In the genomic region with DNA sequence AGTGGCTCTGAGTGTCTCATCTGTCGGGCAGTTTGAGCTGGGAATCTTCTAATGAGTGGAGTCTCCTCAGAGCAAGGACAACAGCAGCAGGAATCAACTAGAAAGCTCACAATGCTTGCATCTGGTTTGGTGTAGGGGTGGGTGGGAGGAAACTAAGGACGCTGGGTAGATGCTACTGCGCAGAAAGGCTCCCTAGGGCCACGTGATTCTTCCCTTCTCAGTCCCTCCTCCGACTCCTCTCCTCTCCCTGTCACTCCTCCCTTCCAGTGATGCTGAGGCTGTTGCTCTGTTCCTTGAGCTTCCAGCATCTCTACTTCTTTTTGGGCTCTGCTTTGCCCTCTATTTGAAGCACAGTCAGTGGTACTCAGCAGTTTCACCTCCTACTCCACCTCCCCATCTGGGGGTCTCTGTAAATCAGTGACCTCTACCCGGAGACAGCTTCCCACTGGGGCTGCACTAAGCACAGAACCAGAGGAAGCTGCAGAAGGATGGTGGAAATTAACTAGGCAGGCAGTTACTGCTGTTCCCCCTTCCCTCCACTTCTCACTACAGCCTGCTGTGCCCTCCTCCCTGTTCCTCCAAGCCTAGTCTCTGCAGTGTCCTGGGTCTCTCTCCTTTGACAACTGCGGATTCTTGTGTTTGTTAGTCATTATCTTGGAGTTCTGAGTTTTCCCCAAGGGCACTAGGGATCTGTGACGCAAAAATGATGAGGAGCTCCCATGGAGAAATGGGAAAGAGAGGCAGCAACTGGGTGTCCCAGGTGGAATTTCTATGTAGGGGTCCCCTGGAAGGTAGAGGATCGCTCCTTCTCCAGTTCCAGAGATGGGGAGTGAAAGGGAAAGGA, we compare ENCODE assay signal across 26 cellular contexts. TPM values are rescaled to one million over a fixed set of nuclear protein-coding genes. Genes with fewer than 3 reads are reported as not detected.
DNase-seq lines count a peak whose midpoint lies in the region; ATAC-seq and TF ChIP-seq lines count a peak whose summit lies in the region.
"Had no signal": no experiment of that assay in that cellular context is flagged by ENCODE, and none has a peak within 500 bp of the region (broad histone marks: within the 10 kb centered on the region; RNA-seq: fewer than 3 reads in every experiment).

No MANE protein-coding gene starts in this region.

- H2AFZ ChIP-seq in neural cell (ENCODE audit: low read depth, low read length) = no peak overlapping the region

- TF ChIP-seq EP300 in neural cell (conservative IDR thresholded peaks at IDR 0.05; ENCODE audit: poor library complexity, severe bottlenecking) = no peak

- H3K36me3 Mint-ChIP-seq in brain = peaks cover 2% of the 10 kb centered on the region

- H3K27me3 Mint-ChIP-seq in brain = peaks cover 10% of the 10 kb centered on the region
- H3K27me3 Mint-ChIP-seq: activated naive CD8-positive, alpha-beta T cell; CD4-positive, CD25-positive, alpha-beta regulatory T cell had no signal

- H3K79me2 ChIP-seq in neural cell (replicated peaks; ENCODE audit: insufficient read depth, low read length) = no peaks in the 10 kb centered on the region

- no peaks in the 10 kb centered on the region for H3F3A ChIP-seq in neural cell (ENCODE audit: insufficient read depth, low read length, poor library complexity, severe bottlenecking)

- no peak for TF ChIP-seq RAD21 in neural cell (conservative IDR thresholded peaks at IDR 0.05)

- peak overlapping the region in 4 of 5 experiments; percentile 52 to 76 (median 71) for H3K4me3 Mint-ChIP-seq in brain
- H3K4me3 Mint-ChIP-seq: activated naive CD8-positive, alpha-beta T cell; neural crest cell; stimulated activated naive CD8-positive, alpha-beta T cell treated with anti-CD3 and anti-CD28 coated beads, Interleukin-15, amount 100 ng/mL, for 72 hours had no signal

- peak overlapping the region; percentile 50 for H3K4me3 ChIP-seq in neural cell (ENCODE audit: low read length)
- H3K4me3 ChIP-seq: heart left ventricle, transverse colon had no signal

- peak overlapping the region; percentile 61 for H3K27ac ChIP-seq in neural cell (ENCODE audit: low read length)
- H3K27ac ChIP-seq: heart left ventricle, KMS-11, transverse colon had no signal

- no peaks in the 10 kb centered on the region for H3K36me3 ChIP-seq in neural cell (ENCODE audit: insufficient read depth, low read length)
- H3K36me3 ChIP-seq: heart left ventricle, transverse colon had no signal

- H3K4me1 Mint-ChIP-seq in brain = peaks cover 20% of the 10 kb centered on the region

- H3K9ac ChIP-seq in neural cell (ENCODE audit: low read length) = peak overlapping the region; percentile 50
- H3K9ac ChIP-seq: KMS-11 had no signal

- H3K27ac Mint-ChIP-seq in brain = peak overlapping the region in 3 of 5 experiments; percentile 66 to 94 (median 79)
- H3K27ac Mint-ChIP-seq: activated naive CD8-positive, alpha-beta T cell; activated T-cell treated with anti-CD3 and anti-CD28 coated beads, Interleukin-2, amount 50 U/mL, for 72 hours had no signal

- no peaks in the 10 kb centered on the region for H3K9me3 ChIP-seq in neural cell (ENCODE audit: low read length)
- H3K9me3 ChIP-seq: heart left ventricle, transverse colon had no signal

- H3K9me3 Mint-ChIP-seq in brain = no peaks in the 10 kb centered on the region
- H3K9me3 Mint-ChIP-seq: activated T-cell treated with anti-CD3 and anti-CD28 coated beads, Interleukin-2, amount 50 U/mL, for 72 hours; CD4-positive, CD25-positive, alpha-beta regulatory T cell; neural crest cell; stimulated activated naive CD8-positive, alpha-beta T cell treated with anti-CD3 and anti-CD28 coated beads, Interleukin-15, amount 100 ng/mL, for 72 hours had no signal

- TF ChIP-seq CTCF in brain (conservative IDR thresholded peaks at IDR 0.05) (no peak), neural cell (IDR thresholded peaks at IDR 0.05; ENCODE audit: poor library complexity, severe bottlenecking) (no peak)

- H3K4me2 ChIP-seq in neural cell (ENCODE audit: low read length) = no peak overlapping the region
- H3K4me2 ChIP-seq: KMS-11 had no signal

- ATAC-seq in HG03565 (IDR thresholded peaks at IDR 0.05; ENCODE audit: unreplicated experiment) (no peak), HG03442 (IDR thresholded peaks at IDR 0.05; ENCODE audit: unreplicated experiment) (no peak), HG03521 (IDR thresholded peaks at IDR 0.05; ENCODE audit: unreplicated experiment) (no peak), GM19467 (IDR thresholded peaks at IDR 0.05; ENCODE audit: unreplicated experiment) (no peak)
- ATAC-seq: activated T-cell treated with anti-CD3 and anti-CD28 coated beads, Interleukin-2, amount 50 U/mL, for 72 hours; heart left ventricle; left ventricle myocardium superior; stimulated activated naive CD8-positive, alpha-beta T cell treated with anti-CD3 and anti-CD28 coated beads, Interleukin-15, amount 100 ng/mL, for 72 hours had no signal

- H4K20me1 ChIP-seq in neural cell (ENCODE audit: insufficient read depth) = no peaks in the 10 kb centered on the region

- no peaks in the 10 kb centered on the region for H3K9me2 ChIP-seq in neural cell (ENCODE audit: insufficient read depth, low read length)

- no peaks in the 10 kb centered on the region for H3K27me3 ChIP-seq in neural cell (ENCODE audit: insufficient read depth, low read depth, low read length)

- DNase-seq in EL (peak; percentile 57), M059J (ENCODE audit: low read depth) (peak; percentile 46)
- DNase-seq: activated CD4-positive, CD25-positive, alpha-beta regulatory T cell treated with anti-CD3 and anti-CD28 coated beads, Interleukin-2, amount 50 U/mL, for 72 hours; activated T-cell treated with anti-CD3 and anti-CD28 coated beads, Interleukin-2, amount 50 U/mL, for 72 hours; CD4-positive, CD25-positive, alpha-beta regulatory T cell; heart left ventricle; left ventricle myocardium superior; NCI-H1048; NCI-H2029 treated with DMSO at 0.1 percent for 48 hours; NCI-H446; NK-92 treated with Interleukin-12 subunit alpha and Interleukin-12 subunit beta, amount 100 ng/mL, for 24 hours; RPMI8226; stimulated activated CD4-positive, alpha-beta T cell treated with anti-CD3 and anti-CD28 coated beads, Interleukin-4, amount 100 ng/mL, for 24 hours; stimulated activated naive CD8-positive, alpha-beta T cell treated with anti-CD3 and anti-CD28 coated beads, Interleukin-15, amount 100 ng/mL, for 72 hours; transverse colon had no signal

TF ChIP-seq in neural cell, 6 proteins besides CTCF, POLR2A, EP300 and RAD21:
- TF ChIP-seq, protein P1, sequence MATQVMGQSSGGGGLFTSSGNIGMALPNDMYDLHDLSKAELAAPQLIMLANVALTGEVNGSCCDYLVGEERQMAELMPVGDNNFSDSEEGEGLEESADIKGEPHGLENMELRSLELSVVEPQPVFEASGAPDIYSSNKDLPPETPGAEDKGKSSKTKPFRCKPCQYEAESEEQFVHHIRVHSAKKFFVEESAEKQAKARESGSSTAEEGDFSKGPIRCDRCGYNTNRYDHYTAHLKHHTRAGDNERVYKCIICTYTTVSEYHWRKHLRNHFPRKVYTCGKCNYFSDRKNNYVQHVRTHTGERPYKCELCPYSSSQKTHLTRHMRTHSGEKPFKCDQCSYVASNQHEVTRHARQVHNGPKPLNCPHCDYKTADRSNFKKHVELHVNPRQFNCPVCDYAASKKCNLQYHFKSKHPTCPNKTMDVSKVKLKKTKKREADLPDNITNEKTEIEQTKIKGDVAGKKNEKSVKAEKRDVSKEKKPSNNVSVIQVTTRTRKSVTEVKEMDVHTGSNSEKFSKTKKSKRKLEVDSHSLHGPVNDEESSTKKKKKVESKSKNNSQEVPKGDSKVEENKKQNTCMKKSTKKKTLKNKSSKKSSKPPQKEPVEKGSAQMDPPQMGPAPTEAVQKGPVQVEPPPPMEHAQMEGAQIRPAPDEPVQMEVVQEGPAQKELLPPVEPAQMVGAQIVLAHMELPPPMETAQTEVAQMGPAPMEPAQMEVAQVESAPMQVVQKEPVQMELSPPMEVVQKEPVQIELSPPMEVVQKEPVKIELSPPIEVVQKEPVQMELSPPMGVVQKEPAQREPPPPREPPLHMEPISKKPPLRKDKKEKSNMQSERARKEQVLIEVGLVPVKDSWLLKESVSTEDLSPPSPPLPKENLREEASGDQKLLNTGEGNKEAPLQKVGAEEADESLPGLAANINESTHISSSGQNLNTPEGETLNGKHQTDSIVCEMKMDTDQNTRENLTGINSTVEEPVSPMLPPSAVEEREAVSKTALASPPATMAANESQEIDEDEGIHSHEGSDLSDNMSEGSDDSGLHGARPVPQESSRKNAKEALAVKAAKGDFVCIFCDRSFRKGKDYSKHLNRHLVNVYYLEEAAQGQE (IDR thresholded peaks at IDR 0.05; ENCODE audit: borderline replicate concordance) = no peak
- no peak for TF ChIP-seq MXI1 (conservative IDR thresholded peaks at IDR 0.05; ENCODE audit: poor library complexity, severe bottlenecking)
- TF ChIP-seq POLR2AphosphoS5 (IDR thresholded peaks at IDR 0.05) = peak; percentile 53

RNA-seq across cellular contexts. Expression of gene LINGO4, which starts 5.8 kb away (rescaled TPM):
- total RNA-seq in M059J (2014; rRNA removed; shearing (Covaris generic)) = not detected in 2 replicates
- 0.12 TPM for polyA plus RNA-seq in brain (ENCODE audit: insufficient read depth, low read depth, low replicate concordance)
- not detected in 2 replicates for polyA plus RNA-seq in neural cell
- polyA minus RNA-seq in neural cell = not detected in 2 replicates
- total RNA-seq: HT1080, neural crest cell, pulmonary artery endothelial cell had no signal

RNA-seq across cellular contexts. Expression of gene TDRKH, which starts 9.1 kb away (rescaled TPM):
- total RNA-seq in M059J (2014; rRNA removed; shearing (Covaris generic)) = 10.8 and 11.0 TPM in 2 replicates
- polyA plus RNA-seq in brain (ENCODE audit: insufficient read depth, low read depth, low replicate concordance) (29.1 TPM), neural cell (19.5 and 26.5 TPM in 2 replicates)
- 24.6 and 28.6 TPM in 2 replicates for polyA minus RNA-seq in neural cell

RNA-seq across cellular contexts. Expression of gene RORC, which starts 32.2 kb away (rescaled TPM):
- 0.44 TPM in 1 of 2 replicates, not detected in the other for total RNA-seq in M059J (2014; rRNA removed; shearing (Covaris generic))
- polyA plus RNA-seq in brain (ENCODE audit: insufficient read depth, low read depth, low replicate concordance) (3.1 TPM), neural cell (0.28 and 0.45 TPM in 2 replicates)
- 0.49 TPM in 1 of 2 replicates, not detected in the other for polyA minus RNA-seq in neural cell
- total RNA-seq: HT1080, pulmonary artery endothelial cell had no signal

RNA-seq across cellular contexts. Expression of gene MRPL9, which starts 36.1 kb away (rescaled TPM):
- 103 and 173 TPM in 2 replicates for total RNA-seq in M059J (2014; rRNA removed; shearing (Covaris generic))
- polyA plus RNA-seq in brain (ENCODE audit: insufficient read depth, low read depth, low replicate concordance) (105 TPM), neural cell (119 and 134 TPM in 2 replicates)
- polyA minus RNA-seq in neural cell = 61.6 and 66.3 TPM in 2 replicates

RNA-seq across cellular contexts. Expression of gene C2CD4D, which starts 40.2 kb away (rescaled TPM):
- total RNA-seq in M059J (2014; rRNA removed; shearing (Covaris generic)) = not detected in 2 replicates
- polyA plus RNA-seq in brain (ENCODE audit: insufficient read depth, low read depth, low replicate concordance) (0.78 TPM), neural cell (not detected in 2 replicates)
- polyA minus RNA-seq in neural cell = not detected in 2 replicates
- total RNA-seq: HT1080, left ventricle myocardium superior, transverse colon had no signal
- polyA plus RNA-seq: heart left ventricle had no signal
